In the genomic region with DNA sequence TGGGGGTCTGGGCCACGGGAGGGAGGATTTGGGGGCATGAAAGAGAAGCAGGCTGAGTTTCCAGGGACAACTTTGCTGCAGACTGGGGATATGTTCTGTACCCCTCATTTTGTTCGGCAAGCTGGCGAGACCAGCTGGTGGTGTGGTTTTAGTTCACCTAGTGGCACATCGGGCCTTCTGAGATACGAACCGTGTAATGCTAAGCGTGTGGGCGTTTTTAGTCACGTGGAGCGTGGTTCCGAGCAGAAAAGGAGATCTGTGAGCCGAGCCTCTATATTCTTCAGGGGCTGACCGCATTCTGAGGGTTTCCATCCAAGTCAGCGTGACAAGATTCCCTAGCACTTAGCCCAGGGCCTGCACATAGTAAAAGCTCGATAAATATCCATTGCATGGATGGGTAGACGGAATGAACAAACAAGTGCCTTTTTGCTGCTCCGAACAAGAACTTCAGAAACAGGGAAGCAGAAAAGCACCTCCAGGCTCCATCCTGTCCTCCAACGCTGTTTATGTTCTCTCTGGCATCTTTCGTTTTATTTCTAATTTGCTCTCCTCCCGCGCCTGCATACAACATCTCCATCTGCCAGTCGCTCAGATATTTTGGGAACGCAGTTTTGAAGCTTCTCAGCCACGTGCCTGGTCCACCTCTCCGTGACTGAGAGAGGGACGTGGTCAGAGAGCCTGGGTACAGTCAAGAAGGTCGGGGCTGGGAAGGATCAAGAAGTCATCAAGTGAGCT, we compare ENCODE assay signal across 13 cellular contexts. TPM values are rescaled to one million over a fixed set of nuclear protein-coding genes. Genes with fewer than 3 reads are reported as not detected.
"Had no signal": no experiment of that assay in that cellular context is flagged by ENCODE, and none has a peak within 500 bp of the region (broad histone marks: within the 10 kb centered on the region; RNA-seq: fewer than 3 reads in every experiment).

No MANE protein-coding gene starts in this region.

- DNase-seq: activated CD4-positive, CD25-positive, alpha-beta regulatory T cell treated with anti-CD3 and anti-CD28 coated beads, Interleukin-2, amount 50 U/mL, for 72 hours; activated naive CD8-positive, alpha-beta T cell treated with anti-CD3 and anti-CD28 coated beads, Interleukin-2, amount 10 ng/mL, durations not matched to agents 7 days and 5 days; brain microvascular endothelial cell; effector memory CD8-positive, alpha-beta T cell; mesendoderm; stimulated activated CD4-positive, alpha-beta T cell treated with anti-CD3 and anti-CD28 coated beads, Interleukin-12 subunit alpha, Interleukin-12 subunit beta, amount 100 ng/mL, for 4 hours; thyroid gland had no signal

- H3K4me1 Mint-ChIP-seq: stimulated activated effector memory CD8-positive, alpha-beta T cell treated with anti-CD3 and anti-CD28 coated beads, Interleukin-12 subunit alpha, Interleukin-12 subunit beta, amount 100 ng/mL, for 72 hours had no signal

- H3K36me3 Mint-ChIP-seq: activated naive CD8-positive, alpha-beta T cell treated with anti-CD3 and anti-CD28 coated beads, Interleukin-2, amount 10 ng/mL, durations not matched to agents 7 days and 5 days; natural killer cell treated with Interleukin-12 subunit alpha and Interleukin-12 subunit beta and Interleukin-15 and Interleukin-18, amount 100 ng/mL, for 72 hours; stimulated activated effector memory CD8-positive, alpha-beta T cell treated with anti-CD3 and anti-CD28 coated beads, Interleukin-12 subunit alpha, Interleukin-12 subunit beta, amount 100 ng/mL, for 72 hours had no signal

- H3K9me3 ChIP-seq: thyroid gland had no signal

- H3K4me3 ChIP-seq: thyroid gland had no signal

- H3K9me3 Mint-ChIP-seq: activated naive CD8-positive, alpha-beta T cell treated with anti-CD3 and anti-CD28 coated beads, Interleukin-2, amount 10 ng/mL, durations not matched to agents 7 days and 5 days; activated T-helper 1 cell treated with anti-CD3 and anti-CD28 coated beads, Interleukin-12 subunit alpha, Interleukin-12 subunit beta, Interleukin-2, Interleukin-4 antibody, amounts not matched to agents 30 ng/mL and 10 ng/mL and 1 ng/mL, durations not matched to agents 14 hours and 24 hours and 36 hours; dendritic cell treated with granulocyte-macrophage colony-stimulating factor and Interleukin-4, amounts not matched to agents 40 ng/mL and 50 ng/mL, for 4 days; effector memory CD8-positive, alpha-beta T cell; natural killer cell treated with Interleukin-12 subunit alpha and Interleukin-12 subunit beta and Interleukin-15 and Interleukin-18, amount 100 ng/mL, for 72 hours; stimulated activated effector memory CD8-positive, alpha-beta T cell treated with anti-CD3 and anti-CD28 coated beads, Interleukin-12 subunit alpha, Interleukin-12 subunit beta, amount 100 ng/mL, for 72 hours had no signal

- H3K36me3 ChIP-seq: brain microvascular endothelial cell had no signal

- H3K4me3 Mint-ChIP-seq: activated naive CD8-positive, alpha-beta T cell treated with anti-CD3 and anti-CD28 coated beads, Interleukin-2, amount 10 ng/mL, durations not matched to agents 7 days and 5 days; activated T-helper 1 cell treated with anti-CD3 and anti-CD28 coated beads, Interleukin-12 subunit alpha, Interleukin-12 subunit beta, Interleukin-2, Interleukin-4 antibody, amounts not matched to agents 30 ng/mL and 10 ng/mL and 1 ng/mL, durations not matched to agents 14 hours and 24 hours and 36 hours; dendritic cell treated with granulocyte-macrophage colony-stimulating factor and Interleukin-4, amounts not matched to agents 40 ng/mL and 50 ng/mL, for 4 days; effector memory CD8-positive, alpha-beta T cell; natural killer cell treated with Interleukin-12 subunit alpha and Interleukin-12 subunit beta and Interleukin-15 and Interleukin-18, amount 100 ng/mL, for 72 hours; stimulated activated effector memory CD8-positive, alpha-beta T cell treated with anti-CD3 and anti-CD28 coated beads, Interleukin-12 subunit alpha, Interleukin-12 subunit beta, amount 100 ng/mL, for 72 hours had no signal

- H3K27me3 ChIP-seq: thyroid gland had no signal

- H3K27ac ChIP-seq: brain microvascular endothelial cell, thyroid gland had no signal

- ATAC-seq: effector memory CD8-positive, alpha-beta T cell; left lobe of liver; stimulated activated effector memory CD8-positive, alpha-beta T cell treated with anti-CD3 and anti-CD28 coated beads, Interleukin-12 subunit alpha, Interleukin-12 subunit beta, amount 100 ng/mL, for 72 hours had no signal

- H3K27ac Mint-ChIP-seq: activated naive CD8-positive, alpha-beta T cell treated with anti-CD3 and anti-CD28 coated beads, Interleukin-2, amount 10 ng/mL, durations not matched to agents 7 days and 5 days; activated T-helper 1 cell treated with anti-CD3 and anti-CD28 coated beads, Interleukin-12 subunit alpha, Interleukin-12 subunit beta, Interleukin-2, Interleukin-4 antibody, amounts not matched to agents 30 ng/mL and 10 ng/mL and 1 ng/mL, durations not matched to agents 14 hours and 24 hours and 36 hours; effector memory CD8-positive, alpha-beta T cell; natural killer cell treated with Interleukin-12 subunit alpha and Interleukin-12 subunit beta and Interleukin-15 and Interleukin-18, amount 100 ng/mL, for 72 hours; stimulated activated effector memory CD8-positive, alpha-beta T cell treated with anti-CD3 and anti-CD28 coated beads, Interleukin-12 subunit alpha, Interleukin-12 subunit beta, amount 100 ng/mL, for 72 hours had no signal

RNA-seq across cellular contexts. Expression of gene SYT17, which starts 5.8 kb away (rescaled TPM):
- total RNA-seq: activated CD8-positive, alpha-beta memory T cell treated with anti-CD3 and anti-CD28 coated beads for 36 hours; activated naive CD8-positive, alpha-beta T cell treated with anti-CD3 and anti-CD28 coated beads, Interleukin-2, amount 10 ng/mL, durations not matched to agents 7 days and 5 days; natural killer cell treated with Interleukin-12 subunit alpha and Interleukin-12 subunit beta and Interleukin-15 and Interleukin-18, amount 100 ng/mL, for 72 hours had no signal
